ENCODE assay signal across 15 cellular contexts in genomic region chr3:127655641-127656040, GRCh38. TPM values are rescaled to one million over a fixed set of nuclear protein-coding genes. Genes with fewer than 3 reads are reported as not detected.
DNase-seq lines count a peak whose midpoint lies in the region; ATAC-seq, FAIRE-seq and TF ChIP-seq lines count a peak whose summit lies in the region.
"Had no signal": no experiment of that assay in that cellular context is flagged by ENCODE, and none has a peak within 500 bp of the region (broad histone marks: within the 10 kb centered on the region; RNA-seq: fewer than 3 reads in every experiment).

No MANE protein-coding gene starts in this region.

- H3K4me3 Mint-ChIP-seq in activated CD4-positive, alpha-beta T cell treated with anti-CD3 and anti-CD28 coated beads, Interleukin-2, amount 10 ng/mL, durations not matched to agents 24 days and 14 days = no peak overlapping the region
- H3K4me3 Mint-ChIP-seq in T-cell = no peak overlapping the region
- H3K4me3 Mint-ChIP-seq: activated T-helper 1 cell treated with anti-CD3 and anti-CD28 coated beads, Interleukin-12 subunit alpha, Interleukin-12 subunit beta, Interleukin-2, Interleukin-4 antibody, amounts not matched to agents 30 ng/mL and 10 ng/mL and 1 ng/mL, durations not matched to agents 14 hours and 24 hours and 36 hours had no signal

- FAIRE-seq in endothelial cell of umbilical vein (lab: Jason Lieb, UNC) = no peak

- CTCF ChIA-PET in endothelial cell of umbilical vein (lab: Charles Lee) (interaction anchor here (1.4 to 2.0 kb wide), 4 partner anchors 80 to 304 kb away, joined by 4 to 9 read pairs (median 6); no protein-coding TSS in a partner anchor), T-cell (lab: Charles Lee) (interaction anchor here in 1 of 2 donors (0.6 to 0.7 kb wide), 2 partner anchors 9 to 35 kb away, joined by 3 to 8 read pairs; no protein-coding TSS in a partner anchor)

- H3K79me2 ChIP-seq in endothelial cell of umbilical vein (ENCODE audit: control insufficient read depth, insufficient read depth, low read length) (no peaks in the 10 kb centered on the region), parathyroid adenoma (no peaks in the 10 kb centered on the region)

- no peak for TF ChIP-seq POLR2A in endothelial cell of umbilical vein (IDR thresholded peaks at IDR 0.05; ENCODE audit: low read depth, low read length)

- H3K27ac ChIP-seq in endothelial cell of umbilical vein (ENCODE audit: insufficient read depth, low read depth, low read length) (no peak overlapping the region), parathyroid adenoma (peak overlapping the region; percentile 24)
- H3K27ac ChIP-seq: colonic mucosa, WERI-Rb-1 had no signal

- H3K27me3 Mint-ChIP-seq in activated CD4-positive, alpha-beta T cell treated with anti-CD3 and anti-CD28 coated beads, Interleukin-2, amount 10 ng/mL, durations not matched to agents 24 days and 14 days = peaks cover 17% of the 10 kb centered on the region
- no peaks in the 10 kb centered on the region for H3K27me3 Mint-ChIP-seq in T-cell

- no peaks in the 10 kb centered on the region for H4K20me1 ChIP-seq in endothelial cell of umbilical vein (replicated peaks; ENCODE audit: control insufficient read depth, extremely low read depth, insufficient read depth, low read length)

- H3K4me3 ChIP-seq in NT2/D1 (ENCODE audit: insufficient read length, low read depth) = no peak overlapping the region
- no peak overlapping the region for H3K4me3 ChIP-seq in endothelial cell of umbilical vein (replicated peaks in 1 of 3; ENCODE audit: insufficient read depth in 1 of 3, low read depth in 1 of 3, low read length in 3 of 3)
- H3K4me3 ChIP-seq in parathyroid adenoma (ENCODE audit: low read depth, low read length) = no peak overlapping the region
- H3K4me3 ChIP-seq: colonic mucosa, heart left ventricle had no signal

- no peaks in the 10 kb centered on the region for H3K27me3 ChIP-seq in NT2/D1 (ENCODE audit: insufficient read depth, insufficient read length)
- H3K27me3 ChIP-seq in endothelial cell of umbilical vein (ENCODE audit: control insufficient read depth in 2 of 2, insufficient read depth in 2 of 2, low read length in 2 of 2) = peaks cover 0 to 6% of the 10 kb centered on the region in 2 experiments
- H3K27me3 ChIP-seq in parathyroid adenoma (ENCODE audit: control insufficient read depth, insufficient read depth, low read length) = no peaks in the 10 kb centered on the region
- H3K27me3 ChIP-seq: colonic mucosa, heart left ventricle had no signal

- POLR2A ChIA-PET in endothelial cell of umbilical vein (lab: Charles Lee) = no interaction called here
- POLR2A ChIA-PET in T-cell (lab: Charles Lee) = no interaction called here

- intact Hi-C loops in endothelial cell of umbilical vein (cut with micrococcal nuclease) = no loop called here
- intact Hi-C loops in activated CD4-positive, alpha-beta T cell treated with anti-CD3 and anti-CD28 coated beads, Interleukin-2, amount 10 ng/mL, durations not matched to agents 24 days and 14 days (cut with micrococcal nuclease) = no loop called here

- BruUV-seq in endothelial cell of umbilical vein (replicated peaks; lab: Mats Ljungman, UMichigan) = no TSS peak

- no peak overlapping the region for H3K4me2 ChIP-seq in endothelial cell of umbilical vein (ENCODE audit: insufficient read depth, low read length)
- no peak overlapping the region for H3K4me2 ChIP-seq in parathyroid adenoma (ENCODE audit: low read length)

- dilution Hi-C loops in endothelial cell of umbilical vein (cut with MboI; ENCODE audit: extremely low pct_ligation_motif_present, low sequenced_read_pairs) = no loop called here

- no peak overlapping the region for H3K27ac Mint-ChIP-seq in activated CD4-positive, alpha-beta T cell treated with anti-CD3 and anti-CD28 coated beads, Interleukin-2, amount 10 ng/mL, durations not matched to agents 24 days and 14 days
- H3K27ac Mint-ChIP-seq in T-cell = no peak overlapping the region
- H3K27ac Mint-ChIP-seq: activated T-helper 1 cell treated with anti-CD3 and anti-CD28 coated beads, Interleukin-12 subunit alpha, Interleukin-12 subunit beta, Interleukin-2, Interleukin-4 antibody, amounts not matched to agents 30 ng/mL and 10 ng/mL and 1 ng/mL, durations not matched to agents 14 hours and 24 hours and 36 hours had no signal

- no peak overlapping the region for H3K9ac ChIP-seq in NT2/D1 (ENCODE audit: insufficient read length, low read depth)
- no peak overlapping the region for H3K9ac ChIP-seq in endothelial cell of umbilical vein (replicated peaks; ENCODE audit: extremely low read depth, insufficient read depth, low read length)
- H3K9ac ChIP-seq in parathyroid adenoma = no peak overlapping the region

- no peak for ATAC-seq in T-cell (replicated peaks in 1 of 4)

- in situ Hi-C loops in Caki2 (cut with HindIII; ENCODE audit: low pct_unique_long_range_greater_than_20kb, low sequenced_read_pairs) = no loop called here

- TF ChIP-seq CTCF in endothelial cell of umbilical vein (IDR thresholded peaks at IDR 0.05; ENCODE audit: extremely low read depth in 1 of 2, insufficient read depth in 1 of 2, low read depth in 1 of 2, low read length in 2 of 2) (no peak), parathyroid adenoma (IDR thresholded peaks at IDR 0.05) (no peak)

- DNase-seq in Caki2 (ENCODE audit: low read depth) = peak; percentile 5
- peak; percentile 39 for DNase-seq in NT2/D1 (ENCODE audit: low read depth, low spot score)
- DNase-seq in endothelial cell of umbilical vein (ENCODE audit: low read depth, low spot score) = no peak
- no peak for DNase-seq in cerebellum (ENCODE audit: low spot score)
- no peak for DNase-seq in activated CD4-positive, alpha-beta T cell treated with anti-CD3 and anti-CD28 coated beads, Interleukin-2, amount 10 ng/mL, durations not matched to agents 24 days and 14 days
- DNase-seq in T-cell = no peak
- DNase-seq in RKO (ENCODE audit: low spot score) = no peak
- DNase-seq: colonic mucosa, heart left ventricle, Kasumi-1, mammary epithelial cell, NCI-H2227 treated with DMSO at 0.1 percent for 48 hours, WERI-Rb-1 had no signal

- no peaks in the 10 kb centered on the region for H3K4me1 Mint-ChIP-seq in activated CD4-positive, alpha-beta T cell treated with anti-CD3 and anti-CD28 coated beads, Interleukin-2, amount 10 ng/mL, durations not matched to agents 24 days and 14 days
- no peaks in the 10 kb centered on the region for H3K4me1 Mint-ChIP-seq in T-cell

- no peaks in the 10 kb centered on the region for H3K9me3 ChIP-seq in NT2/D1 (ENCODE audit: insufficient read depth, low read length)
- no peaks in the 10 kb centered on the region for H3K9me3 ChIP-seq in endothelial cell of umbilical vein (replicated peaks; ENCODE audit: control insufficient read depth, insufficient read depth, low read length)
- no peaks in the 10 kb centered on the region for H3K9me3 ChIP-seq in parathyroid adenoma (ENCODE audit: control insufficient read depth, low read length)
- H3K9me3 ChIP-seq: colonic mucosa, heart left ventricle had no signal

- H3K36me3 ChIP-seq in NT2/D1 (ENCODE audit: insufficient read depth, insufficient read length, low read length) (peaks cover 4% of the 10 kb centered on the region), endothelial cell of umbilical vein (ENCODE audit: control insufficient read depth in 2 of 2, extremely low read depth in 1 of 2, insufficient read depth in 2 of 2, low read length in 2 of 2) (no peaks in the 10 kb centered on the region), parathyroid adenoma (ENCODE audit: control insufficient read depth, insufficient read depth, low read length) (no peaks in the 10 kb centered on the region)
- H3K36me3 ChIP-seq: colonic mucosa, heart left ventricle had no signal

- H3K36me3 Mint-ChIP-seq in activated CD4-positive, alpha-beta T cell treated with anti-CD3 and anti-CD28 coated beads, Interleukin-2, amount 10 ng/mL, durations not matched to agents 24 days and 14 days (ENCODE audit: low read depth) = no peaks in the 10 kb centered on the region
- peaks cover 3% of the 10 kb centered on the region for H3K36me3 Mint-ChIP-seq in T-cell

- no peaks in the 10 kb centered on the region for H3K9me1 ChIP-seq in endothelial cell of umbilical vein (replicated peaks; ENCODE audit: control insufficient read depth, extremely low read depth, insufficient read depth, low read length)

- H3K9me3 Mint-ChIP-seq in activated CD4-positive, alpha-beta T cell treated with anti-CD3 and anti-CD28 coated beads, Interleukin-2, amount 10 ng/mL, durations not matched to agents 24 days and 14 days = no peaks in the 10 kb centered on the region
- H3K9me3 Mint-ChIP-seq in T-cell = no peaks in the 10 kb centered on the region
- H3K9me3 Mint-ChIP-seq: activated T-helper 1 cell treated with anti-CD3 and anti-CD28 coated beads, Interleukin-12 subunit alpha, Interleukin-12 subunit beta, Interleukin-2, Interleukin-4 antibody, amounts not matched to agents 30 ng/mL and 10 ng/mL and 1 ng/mL, durations not matched to agents 14 hours and 24 hours and 36 hours had no signal

- no peaks in the 10 kb centered on the region for H3K4me1 ChIP-seq in NT2/D1 (ENCODE audit: insufficient read depth, insufficient read length)
- no peaks in the 10 kb centered on the region for H3K4me1 ChIP-seq in endothelial cell of umbilical vein (ENCODE audit: control insufficient read depth, extremely low read depth, insufficient read depth, low read length)
- peaks cover 6% of the 10 kb centered on the region for H3K4me1 ChIP-seq in parathyroid adenoma
- H3K4me1 ChIP-seq: colonic mucosa had no signal

- no peak overlapping the region for H2AFZ ChIP-seq in endothelial cell of umbilical vein (ENCODE audit: low read depth, low read length)
- H2AFZ ChIP-seq in parathyroid adenoma = peak overlapping the region; percentile 39

RNA-seq across cellular contexts. Expression of gene ABTB1, which starts 17.1 kb away (rescaled TPM):
- total RNA-seq in Caki2 (2014; rRNA removed; shearing (Covaris generic); ENCODE audit: low replicate concordance) = 16.6 and 23.7 TPM in 2 replicates
- total RNA-seq in endothelial cell of umbilical vein (14.0 and 15.2 TPM in 2 replicates), cerebellum (4.9 TPM), T-cell (100 to 1,000 TPM; 107 to 187 (median 166) TPM)
- polyA plus RNA-seq in endothelial cell of umbilical vein = 24.4 and 25.1 TPM in 2 replicates
- polyA plus RNA-seq in endothelial cell of umbilical vein (2011; cell fraction: cytosol; rRNA removed) = 11.2 and 14.4 TPM in 2 replicates
- 79.4 and 95.5 TPM in 2 replicates for polyA plus RNA-seq in endothelial cell of umbilical vein (2011; cell fraction: nucleus; rRNA removed)
- 8.3 and 9.9 TPM in 2 replicates for polyA plus RNA-seq in endothelial cell of umbilical vein (2012)
- 8.4 and 11.9 TPM in 2 replicates for polyA minus RNA-seq in endothelial cell of umbilical vein
- 23.7 TPM for polyA minus RNA-seq in endothelial cell of umbilical vein (2011; cell fraction: cytosol; rRNA and poly(A)+ RNA removed)
- polyA minus RNA-seq in endothelial cell of umbilical vein (2011; cell fraction: nucleus; rRNA and poly(A)+ RNA removed) = 14.9 and 19.1 TPM in 2 replicates
- total RNA-seq in activated CD4-positive, alpha-beta T cell treated with anti-CD3 and anti-CD28 coated beads, Interleukin-2, amount 10 ng/mL, durations not matched to agents 24 days and 14 days = 6.9 and 8.0 TPM in 2 replicates

RNA-seq across cellular contexts. Expression of gene PODXL2, which starts 26.7 kb away (rescaled TPM):
- 62.4 and 79.4 TPM in 2 replicates for total RNA-seq in Caki2 (2014; rRNA removed; shearing (Covaris generic); ENCODE audit: low replicate concordance)
- total RNA-seq in endothelial cell of umbilical vein (5.3 and 6.5 TPM in 2 replicates), cerebellum (95.3 TPM), T-cell (1 to 10 TPM; 2.0 to 4.7 (median 4.2) TPM)
- 5.5 and 8.1 TPM in 2 replicates for polyA plus RNA-seq in endothelial cell of umbilical vein
- polyA plus RNA-seq in endothelial cell of umbilical vein (2011; cell fraction: cytosol; rRNA removed) = 4.2 and 5.6 TPM in 2 replicates
- polyA plus RNA-seq in endothelial cell of umbilical vein (2011; cell fraction: nucleus; rRNA removed) = 3.3 and 3.7 TPM in 2 replicates
- polyA plus RNA-seq in endothelial cell of umbilical vein (2012) = 4.0 and 5.8 TPM in 2 replicates
- polyA minus RNA-seq in endothelial cell of umbilical vein = 2.1 and 3.8 TPM in 2 replicates
- polyA minus RNA-seq in endothelial cell of umbilical vein (2011; cell fraction: cytosol; rRNA and poly(A)+ RNA removed) = 23.0 TPM
- 0.82 and 1.4 TPM in 2 replicates for polyA minus RNA-seq in endothelial cell of umbilical vein (2011; cell fraction: nucleus; rRNA and poly(A)+ RNA removed)
- total RNA-seq in activated CD4-positive, alpha-beta T cell treated with anti-CD3 and anti-CD28 coated beads, Interleukin-2, amount 10 ng/mL, durations not matched to agents 24 days and 14 days = 9.2 and 9.8 TPM in 2 replicates

RNA-seq across cellular contexts. Expression of gene MCM2, which starts 57.4 kb away (rescaled TPM):
- 99.4 and 158 TPM in 2 replicates for total RNA-seq in Caki2 (2014; rRNA removed; shearing (Covaris generic); ENCODE audit: low replicate concordance)
- total RNA-seq in endothelial cell of umbilical vein = 64.6 and 71.2 TPM in 2 replicates
- 48.4 and 53.7 TPM in 2 replicates for polyA plus RNA-seq in endothelial cell of umbilical vein
- 44.8 and 49.6 TPM in 2 replicates for polyA plus RNA-seq in endothelial cell of umbilical vein (2011; cell fraction: cytosol; rRNA removed)
- 58.4 and 64.1 TPM in 2 replicates for polyA plus RNA-seq in endothelial cell of umbilical vein (2011; cell fraction: nucleus; rRNA removed)
- polyA plus RNA-seq in endothelial cell of umbilical vein (2012) = 16.7 and 28.0 TPM in 2 replicates
- polyA minus RNA-seq in endothelial cell of umbilical vein = 73.7 and 81.5 TPM in 2 replicates
- 221 TPM for polyA minus RNA-seq in endothelial cell of umbilical vein (2011; cell fraction: cytosol; rRNA and poly(A)+ RNA removed)
- polyA minus RNA-seq in endothelial cell of umbilical vein (2011; cell fraction: nucleus; rRNA and poly(A)+ RNA removed) = 27.1 and 29.2 TPM in 2 replicates
- 36.2 TPM for total RNA-seq in cerebellum
- total RNA-seq in activated CD4-positive, alpha-beta T cell treated with anti-CD3 and anti-CD28 coated beads, Interleukin-2, amount 10 ng/mL, durations not matched to agents 24 days and 14 days = 229 and 237 TPM in 2 replicates
- total RNA-seq in T-cell = 10 to 100 TPM in 4 of 5 donors, 1 to 10 TPM in 1; 8.4 to 23.2 (median 14.1) TPM

Comparison
In these comparisons a context has a peak if more than half of its experiments do, and no peak if none do; other contexts are left out.
1. DNase-seq: peak in Caki2 (single experiment) and NT2/D1 (single experiment); none in endothelial cell of umbilical vein (single experiment), cerebellum (single experiment), activated CD4-positive, alpha-beta T cell treated with anti-CD3 and anti-CD28 coated beads, Interleukin-2, amount 10 ng/mL, durations not matched to agents 24 days and 14 days (single experiment), T-cell (0 of 34) and RKO (single experiment).